Comparison of ENCODE assay signal across 12 cellular contexts in the genomic region with DNA sequence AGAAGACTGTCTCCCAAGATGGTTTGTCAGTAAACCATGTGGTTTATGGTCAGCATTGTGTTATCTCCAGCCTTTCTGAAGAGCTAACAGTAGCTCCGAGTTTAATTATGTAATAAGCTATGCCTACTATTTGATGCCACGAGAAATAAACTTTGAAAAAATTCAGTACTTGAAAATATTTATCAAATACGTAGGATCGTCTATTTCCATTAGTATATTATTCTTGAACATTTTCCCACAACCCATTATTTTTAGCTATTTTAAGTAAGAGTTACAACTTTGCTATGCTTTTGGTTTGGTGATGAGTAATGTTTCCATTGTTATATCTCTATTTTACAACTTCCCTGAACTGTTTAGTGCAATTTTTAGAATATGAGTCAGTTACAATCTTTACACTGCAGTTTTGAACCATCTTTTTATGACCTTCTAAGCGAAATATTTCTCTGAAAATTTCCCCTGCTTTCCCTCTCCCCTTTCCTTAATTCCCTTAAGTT. TPM values are rescaled to one million over a fixed set of nuclear protein-coding genes. Genes with fewer than 3 reads are reported as not detected.
DNase-seq lines count a peak whose midpoint lies in the region; ATAC-seq, FAIRE-seq and TF ChIP-seq lines count a peak whose summit lies in the region.
"Had no signal": no experiment of that assay in that cellular context is flagged by ENCODE, and none has a peak within 500 bp of the region (broad histone marks: within the 10 kb centered on the region; RNA-seq: fewer than 3 reads in every experiment).

No MANE protein-coding gene starts in this region.

- H3K4me3 Mint-ChIP-seq in HFFc6 = peak overlapping the region; percentile 75
- no peak overlapping the region for H3K4me3 Mint-ChIP-seq in activated T-helper 2 cell treated with anti-CD3 and anti-CD28 coated beads, Interferon-gamma antibody, Interleukin-2, Interleukin-4, amounts not matched to agents 10 μg/mL and 5 μg/mL and 100 μg/mL, durations not matched to agents 14 hours and 24 hours and 36 hours (ENCODE audit: low read depth)

- H3K4me1 ChIP-seq in A549 = peaks cover 22% of the 10 kb centered on the region
- H3K4me1 ChIP-seq: testis had no signal

- H3K9me3 Mint-ChIP-seq in HFFc6 = no peaks in the 10 kb centered on the region; the same call in 1 of the 2 replicates
- no peaks in the 10 kb centered on the region for H3K9me3 Mint-ChIP-seq in activated T-helper 2 cell treated with anti-CD3 and anti-CD28 coated beads, Interferon-gamma antibody, Interleukin-2, Interleukin-4, amounts not matched to agents 10 μg/mL and 5 μg/mL and 100 μg/mL, durations not matched to agents 14 hours and 24 hours and 36 hours

- no peaks in the 10 kb centered on the region for H3K9me3 ChIP-seq in A549
- H3K9me3 ChIP-seq: testis had no signal

- POLR2A ChIA-PET in A549 (lab: Yijun Ruan, JAX) = no interaction called here

- ATAC-seq in A549 (no peak), GM21717 (IDR thresholded peaks at IDR 0.05; ENCODE audit: unreplicated experiment) (no peak)

- peaks cover 4% of the 10 kb centered on the region; the same call in 1 of the 2 replicates for H3K27me3 Mint-ChIP-seq in HFFc6 (ENCODE audit: insufficient read depth)
- H3K27me3 Mint-ChIP-seq in activated T-helper 2 cell treated with anti-CD3 and anti-CD28 coated beads, Interferon-gamma antibody, Interleukin-2, Interleukin-4, amounts not matched to agents 10 μg/mL and 5 μg/mL and 100 μg/mL, durations not matched to agents 14 hours and 24 hours and 36 hours (ENCODE audit: low read depth) = peaks cover 27% of the 10 kb centered on the region

- peaks cover 26% of the 10 kb centered on the region for H3K4me1 Mint-ChIP-seq in HFFc6 (ENCODE audit: low read depth)
- peaks cover 28% of the 10 kb centered on the region for H3K4me1 Mint-ChIP-seq in activated T-helper 2 cell treated with anti-CD3 and anti-CD28 coated beads, Interferon-gamma antibody, Interleukin-2, Interleukin-4, amounts not matched to agents 10 μg/mL and 5 μg/mL and 100 μg/mL, durations not matched to agents 14 hours and 24 hours and 36 hours (ENCODE audit: low read depth)

- TF ChIP-seq EP300 in A549 (IDR thresholded peaks at IDR 0.05) = no peak

- TF ChIP-seq CTCF in A549 (IDR thresholded peaks at IDR 0.05) = no peak
- TF ChIP-seq CTCF in HFFc6 (IDR thresholded peaks at IDR 0.05) = no peak

- WGBS in A549 (ENCODE audit: missing lambda C conversion rate) = 34% methylated on average over 5 of the region's 5 CpGs

- peak overlapping the region; percentile 63 for H3K27ac Mint-ChIP-seq in HFFc6
- H3K27ac Mint-ChIP-seq in activated T-helper 2 cell treated with anti-CD3 and anti-CD28 coated beads, Interferon-gamma antibody, Interleukin-2, Interleukin-4, amounts not matched to agents 10 μg/mL and 5 μg/mL and 100 μg/mL, durations not matched to agents 14 hours and 24 hours and 36 hours = peak overlapping the region; percentile 19

- no peak overlapping the region for H3K27ac ChIP-seq in A549
- H3K27ac ChIP-seq: testis had no signal

- H3K36me3 Mint-ChIP-seq in HFFc6 (ENCODE audit: low read depth) = no peaks in the 10 kb centered on the region
- H3K36me3 Mint-ChIP-seq in activated T-helper 2 cell treated with anti-CD3 and anti-CD28 coated beads, Interferon-gamma antibody, Interleukin-2, Interleukin-4, amounts not matched to agents 10 μg/mL and 5 μg/mL and 100 μg/mL, durations not matched to agents 14 hours and 24 hours and 36 hours (ENCODE audit: low read depth) = no peaks in the 10 kb centered on the region

- no peak overlapping the region for H3K4me3 ChIP-seq in A549
- H3K4me3 ChIP-seq: testis had no signal

- CTCF ChIA-PET in A549 (lab: Yijun Ruan, JAX) = interaction anchor here (0.8 to 1.3 kb wide), 4 partner anchors 11 to 76 kb away, joined by 3 to 4 read pairs (median 4); no protein-coding TSS in a partner anchor

- H3K4me2 ChIP-seq in A549 = peak overlapping the region; percentile 20; the same call in 1 of the 3 replicates

- intact Hi-C loops in activated T-helper 2 cell treated with anti-CD3 and anti-CD28 coated beads, Interferon-gamma antibody, Interleukin-2, Interleukin-4, amounts not matched to agents 10 μg/mL and 5 μg/mL and 100 μg/mL, durations not matched to agents 14 hours and 24 hours and 36 hours (cut with micrococcal nuclease) = loop anchor here (5.0 to 10.0 kb wide), 2 partner anchors 48 to 595 kb away; no protein-coding TSS in a partner anchor

- no peak for TF ChIP-seq RAD21 in A549 (conservative IDR thresholded peaks at IDR 0.05 in 1 of 2, IDR thresholded peaks at IDR 0.05 in 1 of 2)

- TF ChIP-seq POLR2A in A549 (IDR thresholded peaks at IDR 0.05; ENCODE audit: low read length) = no peak

- DNase-seq in A549 (ENCODE audit: low read depth in 1 of 2, low spot score in 1 of 2) (no peak), HFFc6 (peak; percentile 79), glomerular endothelial cell (ENCODE audit: extremely low read depth, low read depth, low spot score) (peak; percentile 63), DMS114 treated with DMSO at 0.1 percent for 48 hours (lab: John Stamatoyannopoulos, UW; ENCODE audit: unreplicated experiment) (no peak), iPS-NIHi11 (ENCODE audit: low spot score) (no peak), NCI-H345 treated with DMSO at 0.1 percent for 48 hours (lab: John Stamatoyannopoulos, UW; ENCODE audit: unreplicated experiment) (no peak)
- no peak for DNase-seq in activated T-helper 2 cell treated with anti-CD3 and anti-CD28 coated beads, Interferon-gamma antibody, Interleukin-2, Interleukin-4, amounts not matched to agents 10 μg/mL and 5 μg/mL and 100 μg/mL, durations not matched to agents 14 hours and 24 hours and 36 hours (ENCODE audit: low spot score)
- DNase-seq: anterior cingulate cortex; NK-92 treated with Interleukin-12 subunit alpha and Interleukin-12 subunit beta, amount 100 ng/mL, for 24 hours; stimulated activated CD4-positive, alpha-beta T cell treated with anti-CD3 and anti-CD28 coated beads, Interleukin-1b, Interleukin-23, amount 100 ng/mL, for 48 hours; testis had no signal

- no peak for FAIRE-seq in A549 (lab: Jason Lieb, UNC)

TF ChIP-seq in A549, 52 proteins besides CTCF, POLR2A, EP300 and RAD21:
- no peak for TF ChIP-seq FOSL2 (IDR thresholded peaks at IDR 0.05)
- TF ChIP-seq FOSL2 (CRISPR knock-in tag; IDR thresholded peaks at IDR 0.05) = peak; percentile 19; the same call in 1 of the 2 replicates
- TF ChIP-seq PHF8 (IDR thresholded peaks at IDR 0.05; ENCODE audit: borderline replicate concordance, low read depth) = no peak
- TF ChIP-seq, protein P1, sequence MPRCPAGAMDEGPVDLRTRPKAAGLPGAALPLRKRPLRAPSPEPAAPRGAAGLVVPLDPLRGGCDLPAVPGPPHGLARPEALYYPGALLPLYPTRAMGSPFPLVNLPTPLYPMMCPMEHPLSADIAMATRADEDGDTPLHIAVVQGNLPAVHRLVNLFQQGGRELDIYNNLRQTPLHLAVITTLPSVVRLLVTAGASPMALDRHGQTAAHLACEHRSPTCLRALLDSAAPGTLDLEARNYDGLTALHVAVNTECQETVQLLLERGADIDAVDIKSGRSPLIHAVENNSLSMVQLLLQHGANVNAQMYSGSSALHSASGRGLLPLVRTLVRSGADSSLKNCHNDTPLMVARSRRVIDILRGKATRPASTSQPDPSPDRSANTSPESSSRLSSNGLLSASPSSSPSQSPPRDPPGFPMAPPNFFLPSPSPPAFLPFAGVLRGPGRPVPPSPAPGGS (IDR thresholded peaks at IDR 0.05) = no peak
- TF ChIP-seq ZC3H11A (IDR thresholded peaks at IDR 0.05) = no peak

RNA-seq across cellular contexts. Expression of a gene that starts 44.5 kb away (rescaled TPM):
- polyA plus RNA-seq in A549 (2011; rRNA removed) (0.92 and 1.0 TPM in 2 replicates), A549 (2017; fragmentation: RNase III; extraction: RNeasy Plus Mini Kit Qiagen cat#74134 plus additional on column Dnase treatment) (1.0 to 1.4 TPM (median 1.2 TPM) in 3 replicates)
- 0.14 and 0.29 TPM in 2 replicates for polyA plus RNA-seq in A549 (2012; cell fraction: cytosol; rRNA removed)
- 0.32 and 0.44 TPM in 2 replicates for polyA plus RNA-seq in A549 (2012; cell fraction: nucleus; rRNA removed)
- polyA minus RNA-seq in A549 (2011; rRNA and poly(A)+ RNA removed) = 5.2 and 6.1 TPM in 2 replicates
- 10 to 100 TPM; 32.3 to 39.6 (median 34.9) TPM for total RNA-seq in HFFc6 (2021; fragmentation: NEBNext Ultra II Directional; extraction: Animal tissue kit (Norgen Biotek cat#: 25700))
- total RNA-seq in activated T-helper 2 cell treated with anti-CD3 and anti-CD28 coated beads, Interferon-gamma antibody, Interleukin-2, Interleukin-4, amounts not matched to agents 10 μg/mL and 5 μg/mL and 100 μg/mL, durations not matched to agents 14 hours and 24 hours and 36 hours = 0.09 and 0.18 TPM in 2 replicates
- 9.9 and 21.2 TPM in 2 replicates for total RNA-seq in glomerular endothelial cell

Comparison
In these comparisons a context has a peak if more than half of its experiments do, and no peak if none do; other contexts are left out.
1. DNase-seq: peak in HFFc6 (single experiment) and glomerular endothelial cell (single experiment); none in A549 (0 of 2), activated T-helper 2 cell treated with anti-CD3 and anti-CD28 coated beads, Interferon-gamma antibody, Interleukin-2, Interleukin-4, amounts not matched to agents 10 μg/mL and 5 μg/mL and 100 μg/mL, durations not matched to agents 14 hours and 24 hours and 36 hours (single experiment), DMS114 treated with DMSO at 0.1 percent for 48 hours (single experiment), iPS-NIHi11 (single experiment) and NCI-H345 treated with DMSO at 0.1 percent for 48 hours (single experiment).